In the genomic region with DNA sequence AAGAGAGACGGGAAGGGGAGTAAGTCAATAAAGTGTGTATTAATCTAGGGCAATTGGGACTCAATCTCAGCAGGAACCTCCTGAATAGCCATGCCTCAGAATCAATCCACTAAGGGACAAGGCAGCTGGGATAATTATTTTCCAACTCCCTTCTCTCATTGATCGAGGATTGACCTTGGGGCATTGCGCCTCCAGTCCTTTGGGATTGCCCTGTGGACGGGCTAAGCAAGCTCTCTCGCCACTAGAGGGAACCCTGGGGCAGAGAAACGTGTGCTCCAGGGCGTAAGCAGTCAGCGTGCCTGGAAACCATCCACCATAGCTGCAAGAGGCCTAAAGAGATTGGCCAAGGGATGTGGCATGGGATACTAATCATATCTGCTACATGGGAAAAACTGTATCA, we compare ENCODE assay signal across 1 cellular context.
TF ChIP-seq lines count a peak whose summit lies in the region.

No MANE protein-coding gene starts in this region.

TF ChIP-seq in IMR-90, 13 proteins besides CTCF, POLR2A, EP300 and RAD21 (continued from another document):
- TF ChIP-seq BHLHE40 (IDR thresholded peaks at IDR 0.05; ENCODE audit: low read depth, low read length): no peak; the same call in 1 of the 2 replicates
- no peak for TF ChIP-seq NFE2L2 (IDR thresholded peaks at IDR 0.05; ENCODE audit: low read depth, low read length)
